Comparison of ENCODE assay signal across 8 cellular contexts in the genomic region with DNA sequence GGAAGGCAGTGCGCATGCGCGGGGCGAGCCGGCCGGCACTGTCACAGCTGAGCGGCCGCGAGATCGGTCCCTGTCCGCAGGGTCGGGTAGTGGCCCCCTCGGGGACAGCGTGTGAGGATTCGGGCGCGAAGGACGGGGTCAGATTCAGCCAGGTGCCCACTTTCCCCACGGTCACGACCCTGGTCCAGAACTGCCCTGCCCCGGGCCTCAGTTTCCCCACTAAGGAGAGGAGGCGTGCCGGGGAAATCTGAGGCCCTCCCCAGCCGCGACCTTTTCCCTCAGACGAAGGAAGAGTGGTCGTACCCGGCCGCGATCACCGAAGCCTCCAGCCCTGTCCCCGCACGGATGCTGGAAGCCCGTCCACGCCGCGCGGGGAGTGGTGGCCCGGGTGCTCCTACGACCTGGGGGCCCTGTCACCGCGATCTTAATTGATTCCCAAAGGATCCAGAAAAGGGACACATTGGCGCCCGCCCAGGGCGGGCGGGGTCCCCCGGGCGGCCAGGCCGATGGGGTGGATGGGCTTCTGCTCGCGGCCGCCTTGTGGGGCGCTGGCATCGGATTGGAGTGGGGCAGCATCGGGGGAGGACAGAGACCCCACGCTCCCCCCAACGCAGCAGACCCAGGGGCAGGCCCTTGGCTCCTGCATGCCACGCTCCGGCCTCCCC. TPM values are rescaled to one million over a fixed set of nuclear protein-coding genes. Genes with fewer than 3 reads are reported as not detected.
DNase-seq lines count a peak whose midpoint lies in the region; ATAC-seq, FAIRE-seq and TF ChIP-seq lines count a peak whose summit lies in the region.

No MANE protein-coding gene starts in this region.

- no peaks in the 10 kb centered on the region for H3K9me3 Mint-ChIP-seq in WTC11

- peak overlapping the region; percentile 10; the same call in 1 of the 2 replicates for H3K27ac Mint-ChIP-seq in WTC11

- no peaks in the 10 kb centered on the region for H3K9me3 ChIP-seq in skeletal muscle tissue (ENCODE audit: control insufficient read depth in 3 of 3, low read length in 3 of 3)

- H3K36me3 Mint-ChIP-seq in WTC11 = no peaks in the 10 kb centered on the region

- H3K4me1 Mint-ChIP-seq in WTC11 = peaks cover 10% of the 10 kb centered on the region

- FAIRE-seq in H54 (lab: Jason Lieb, UNC) = no peak

- H3K9ac ChIP-seq in skeletal muscle tissue (ENCODE audit: low read depth in 1 of 3, low read length in 3 of 3) = peak overlapping the region; percentile 87 to 90 (median 90)

- peaks cover 6% of the 10 kb centered on the region; the same call in 1 of the 2 replicates for H3K27me3 Mint-ChIP-seq in WTC11 (ENCODE audit: low read depth)

- peak overlapping the region; percentile 64 for H3K4me3 Mint-ChIP-seq in WTC11

- intact Hi-C loops in left cardiac atrium (cut with DNase I) = loop anchor here in 1 of 2 donors (5.0 kb wide), 1 partner anchor 218 kb away; no protein-coding TSS in a partner anchor

- POLR2A ChIA-PET in WTC11 (lab: Charles Lee) = interaction anchor here (0.6 to 1.1 kb wide), 4 partner anchors 35 to 245 kb away, joined by 3 to 6 read pairs (median 4); partner anchors contain the start of gene ADCY9

- CTCF ChIA-PET in WTC11 (lab: Charles Lee) = interaction anchor here (1.9 to 4.4 kb wide), 2 partner anchors 69 to 201 kb away, joined by 8 to 35 read pairs; no protein-coding TSS in a partner anchor

- H3K4me1 ChIP-seq in skeletal muscle tissue (ENCODE audit: control insufficient read depth in 3 of 3, insufficient read depth in 3 of 3, low read length in 3 of 3) = peaks cover 6 to 15% (median 13%) of the 10 kb centered on the region in 3 donors

- H3K4me3 ChIP-seq in skeletal muscle tissue (ENCODE audit: low read length in 3 of 3) = peak overlapping the region; percentile 71 to 85 (median 81)

- no peak for DNase-seq in H54 (ENCODE audit: insufficient read length, low spot score)
- DNase-seq in WTC11 (ENCODE audit: low spot score) = no peak
- DNase-seq in left cardiac atrium = no peak
- DNase-seq in GM20000 (ENCODE audit: low spot score) = no peak
- no peak for DNase-seq in hepatic stellate cell (ENCODE audit: low spot score)
- no peak for DNase-seq in NCI-H1417 (lab: John Stamatoyannopoulos, UW)
- no peak for DNase-seq in HuH-7.5 (ENCODE audit: low spot score)

- no peak; the same call in 1 of the 2 replicates for ATAC-seq in WTC11
- peak; percentile 3 to 10 for ATAC-seq in left cardiac atrium

- peak overlapping the region; percentile 95 for H3K27ac ChIP-seq in skeletal muscle tissue (ENCODE audit: low read depth, low read length)

- H3K36me3 ChIP-seq in skeletal muscle tissue (ENCODE audit: control insufficient read depth in 3 of 3, insufficient read depth in 3 of 3, low read length in 3 of 3) = peaks cover 0 to 2% (median 0%) of the 10 kb centered on the region in 3 donors

- no peaks in the 10 kb centered on the region for H3K27me3 ChIP-seq in skeletal muscle tissue (ENCODE audit: control insufficient read depth in 3 of 3, insufficient read depth in 3 of 3, low read length in 3 of 3)

- TF ChIP-seq CTCF in WTC11 (IDR thresholded peaks at IDR 0.05) = no peak
- no peak for TF ChIP-seq CTCF in GM20000 (IDR thresholded peaks at IDR 0.05; ENCODE audit: extremely low read depth, missing control alignments)

- TF ChIP-seq POLR2A in H54 (IDR thresholded peaks at IDR 0.05; ENCODE audit: low read depth, low read length) = peak; percentile 89

TF ChIP-seq in WTC11, 78 proteins besides CTCF, POLR2A, EP300 and RAD21:
- TF ChIP-seq, protein P1, sequence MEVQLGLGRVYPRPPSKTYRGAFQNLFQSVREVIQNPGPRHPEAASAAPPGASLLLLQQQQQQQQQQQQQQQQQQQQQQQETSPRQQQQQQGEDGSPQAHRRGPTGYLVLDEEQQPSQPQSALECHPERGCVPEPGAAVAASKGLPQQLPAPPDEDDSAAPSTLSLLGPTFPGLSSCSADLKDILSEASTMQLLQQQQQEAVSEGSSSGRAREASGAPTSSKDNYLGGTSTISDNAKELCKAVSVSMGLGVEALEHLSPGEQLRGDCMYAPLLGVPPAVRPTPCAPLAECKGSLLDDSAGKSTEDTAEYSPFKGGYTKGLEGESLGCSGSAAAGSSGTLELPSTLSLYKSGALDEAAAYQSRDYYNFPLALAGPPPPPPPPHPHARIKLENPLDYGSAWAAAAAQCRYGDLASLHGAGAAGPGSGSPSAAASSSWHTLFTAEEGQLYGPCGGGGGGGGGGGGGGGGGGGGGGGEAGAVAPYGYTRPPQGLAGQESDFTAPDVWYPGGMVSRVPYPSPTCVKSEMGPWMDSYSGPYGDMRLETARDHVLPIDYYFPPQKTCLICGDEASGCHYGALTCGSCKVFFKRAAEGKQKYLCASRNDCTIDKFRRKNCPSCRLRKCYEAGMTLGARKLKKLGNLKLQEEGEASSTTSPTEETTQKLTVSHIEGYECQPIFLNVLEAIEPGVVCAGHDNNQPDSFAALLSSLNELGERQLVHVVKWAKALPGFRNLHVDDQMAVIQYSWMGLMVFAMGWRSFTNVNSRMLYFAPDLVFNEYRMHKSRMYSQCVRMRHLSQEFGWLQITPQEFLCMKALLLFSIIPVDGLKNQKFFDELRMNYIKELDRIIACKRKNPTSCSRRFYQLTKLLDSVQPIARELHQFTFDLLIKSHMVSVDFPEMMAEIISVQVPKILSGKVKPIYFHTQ (CRISPR knock-in tag; IDR thresholded peaks at IDR 0.05) = no peak
- TF ChIP-seq ERG (CRISPR knock-in tag; IDR thresholded peaks at IDR 0.05) = no peak

RNA-seq across cellular contexts. Expression of gene SRL, which starts 57.7 kb away (rescaled TPM):
- total RNA-seq in WTC11 (2021) (0.11 TPM in 1 of 3 replicates, not detected in the others), left cardiac atrium (100 to 1,000 TPM; 302 to 359 TPM), skeletal muscle tissue (230 TPM)

Comparison
In these comparisons a context has a peak if more than half of its experiments do, and no peak if none do; other contexts are left out.
1. RNA of gene SRL, which starts 57.7 kb away (total RNA-seq): 302 to 359 TPM in left cardiac atrium and 230 TPM in skeletal muscle tissue (single experiment); 0.11 TPM in WTC11; every median in the first group is over 100 times any median in the second.